In the genomic region with DNA sequence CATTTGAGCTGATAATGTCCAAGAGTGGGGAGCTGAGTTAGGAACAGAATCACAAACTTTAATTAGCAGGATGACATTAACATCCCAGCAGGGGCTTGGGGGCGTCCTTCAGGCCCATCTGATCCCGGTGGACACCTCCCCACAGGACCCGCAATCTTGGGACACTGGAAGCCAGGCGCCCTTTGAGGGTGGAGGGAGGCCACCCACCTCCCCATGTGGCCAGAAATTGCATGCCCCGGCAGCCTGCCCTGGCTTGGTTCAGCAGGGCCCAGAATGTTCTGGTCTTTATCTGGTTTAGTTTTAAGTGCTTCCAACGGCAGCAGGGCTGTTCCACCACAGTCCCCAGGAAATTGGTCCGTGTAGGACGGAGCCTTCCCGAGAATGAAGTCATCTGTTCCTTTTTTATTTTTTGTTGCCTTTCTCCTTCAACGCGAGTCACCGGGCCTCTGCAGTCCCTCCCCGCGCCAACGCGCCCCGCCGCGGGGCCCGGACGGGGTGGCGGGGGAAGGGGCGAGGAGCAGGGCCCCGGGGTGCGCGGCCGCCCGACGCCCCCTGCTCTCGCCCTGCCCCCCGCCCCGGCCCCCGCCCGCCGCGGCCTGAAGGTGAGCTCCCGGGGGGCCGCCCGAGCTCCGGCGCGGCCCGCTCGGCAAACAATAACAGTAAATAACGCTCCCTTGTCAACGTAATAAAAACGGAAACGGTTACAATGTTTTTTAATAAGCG, we compare ENCODE assay signal across 8 cellular contexts.
DNase-seq lines count a peak whose midpoint lies in the region; ATAC-seq and TF ChIP-seq lines count a peak whose summit lies in the region.

No MANE protein-coding gene starts in this region.

- H3K9me3 ChIP-seq in OCI-LY7 (ENCODE audit: low read length) (no peaks in the 10 kb centered on the region), upper lobe of left lung (no peaks in the 10 kb centered on the region)

- peak in 2 of 4 donors; percentile 4 to 30 for TF ChIP-seq POLR2A in upper lobe of left lung (IDR thresholded peaks at IDR 0.05)

- H3K27me3 Mint-ChIP-seq in glutamatergic neuron (ENCODE audit: unreplicated experiment): peaks cover 12% of the 10 kb centered on the region

- TF ChIP-seq EP300 in upper lobe of left lung (IDR thresholded peaks at IDR 0.05): peak in 1 of 4 donors; percentile 53

- H3K36me3 ChIP-seq in OCI-LY7 (ENCODE audit: insufficient read depth, low read length) (no peaks in the 10 kb centered on the region), upper lobe of left lung (no peaks in the 10 kb centered on the region)

- intact Hi-C loops in OCI-LY7 (cut with micrococcal nuclease; ENCODE audit: unreplicated experiment): loop anchor here (1.0 to 2.0 kb wide), 2 partner anchors 29 to 270 kb away; no protein-coding TSS in a partner anchor

- CTCF ChIA-PET in AG04449 (lab: Yijun Ruan, JAX): no interaction called here
- CTCF ChIA-PET in OCI-LY7 (lab: Charles Lee; ENCODE audit: unreplicated experiment): no interaction called here

- POLR2A ChIA-PET in AG04449 (lab: Yijun Ruan, JAX): interaction anchor here (1.0 kb wide), 2 partner anchors 9 to 14 kb away, joined by 3 to 5 read pairs; no protein-coding TSS in a partner anchor
- POLR2A ChIA-PET in OCI-LY7 (lab: Charles Lee): interaction anchor here (0.6 kb wide), 6 partner anchors 9 to 364 kb away, joined by 3 to 6 read pairs (median 3); no protein-coding TSS in a partner anchor

- H2AFZ ChIP-seq in OCI-LY7 (ENCODE audit: low read length): peak overlapping the region; percentile 62; the same call in 1 of the 2 replicates

- no peaks in the 10 kb centered on the region for H3K9me2 ChIP-seq in OCI-LY7 (ENCODE audit: insufficient read depth, low read length)

- WGBS in upper lobe of left lung, 2 donors: 5 to 6% methylated on average over 18 to 48 of the region's 49 CpGs

- no peaks in the 10 kb centered on the region for H3K27me3 ChIP-seq in upper lobe of left lung

- H3K79me2 ChIP-seq in OCI-LY7 (ENCODE audit: insufficient read depth, low read depth, low read length): no peaks in the 10 kb centered on the region

- H3K4me2 ChIP-seq in OCI-LY7 (ENCODE audit: low read length): peak overlapping the region; percentile 83

- H3K4me3 ChIP-seq in AG04449 (ENCODE audit: low read depth, low read length) (peak overlapping the region; percentile 25), OCI-LY7 (ENCODE audit: low read depth, low read length, poor library complexity, severe bottlenecking) (peak overlapping the region; percentile 71), upper lobe of left lung (peak overlapping the region; percentile 27 to 70 (median 56))

- peak; percentile 17 for ATAC-seq in GM18520 (IDR thresholded peaks at IDR 0.05; ENCODE audit: unreplicated experiment)
- peak; percentile 12 for ATAC-seq in HG03108 (IDR thresholded peaks at IDR 0.05; ENCODE audit: unreplicated experiment)
- ATAC-seq in upper lobe of left lung (ENCODE audit: low FRiP score in 2 of 2): peak; percentile 57 to 58

- H3K4me1 ChIP-seq in OCI-LY7 (ENCODE audit: insufficient read depth, low read length, poor library complexity, severe bottlenecking) (peaks cover 57% of the 10 kb centered on the region), upper lobe of left lung (peaks cover 24 to 38% (median 31%) of the 10 kb centered on the region in 4 donors)

- TSS peak; percentile 86 for BruUV-seq in OCI-LY7 (replicated peaks; lab: Mats Ljungman, UMichigan)

- H3K36me3 Mint-ChIP-seq in glutamatergic neuron (ENCODE audit: unreplicated experiment): peaks cover 9% of the 10 kb centered on the region

- DNase-seq in AG04449 (ENCODE audit: low read depth, low spot score) (peak; percentile 29), OCI-LY7 (ENCODE audit: low spot score) (no peak), glutamatergic neuron (peak; percentile 43), non-pigmented ciliary epithelial cell (ENCODE audit: low read depth) (peak; percentile 63), upper lobe of left lung (peak; percentile 63 to 92)
- DNase-seq in activated naive CD4-positive, alpha-beta T cell treated with anti-CD3 and anti-CD28 coated beads, Interleukin-2, amount 50 U/mL, for 16 hours: peak; percentile 52

- TF ChIP-seq CTCF in AG04449 (IDR thresholded peaks at IDR 0.05; ENCODE audit: insufficient read depth, low read length, missing control alignments) (no peak), OCI-LY7 (conservative IDR thresholded peaks at IDR 0.05; ENCODE audit: low read length) (no peak), glutamatergic neuron (IDR thresholded peaks at IDR 0.05; ENCODE audit: partially characterized antibody, unreplicated experiment) (no peak), upper lobe of left lung (IDR thresholded peaks at IDR 0.05) (peak in 2 of 6 experiments; percentile 13 to 34)

- H3K27ac Mint-ChIP-seq in glutamatergic neuron (ENCODE audit: unreplicated experiment): peak overlapping the region; percentile 97

- no peaks in the 10 kb centered on the region for H4K20me1 ChIP-seq in OCI-LY7 (ENCODE audit: insufficient read depth, low read length)

- peak overlapping the region; percentile 80 for H3K4me3 Mint-ChIP-seq in glutamatergic neuron (ENCODE audit: unreplicated experiment)

- H3K9me3 Mint-ChIP-seq in glutamatergic neuron (ENCODE audit: unreplicated experiment): peaks cover 17% of the 10 kb centered on the region

- H3K4me1 Mint-ChIP-seq in glutamatergic neuron (ENCODE audit: low read depth, unreplicated experiment): peaks cover 20% of the 10 kb centered on the region

- H3K27ac ChIP-seq in OCI-LY7 (ENCODE audit: low read depth, low read length, poor library complexity, severe bottlenecking) (peak overlapping the region; percentile 91), upper lobe of left lung (peak overlapping the region; percentile 95 to 99 (median 98))
